1 cellular context compared by ENCODE assay signal in genomic region chr3:25441234-25441856, GRCh38.
TF ChIP-seq lines count a peak whose summit lies in the region.

No MANE protein-coding gene starts in this region.

TF ChIP-seq in SK-N-SH, 30 proteins besides CTCF, POLR2A, EP300 and RAD21 (continued from another document):
- TF ChIP-seq ZBTB33 (IDR thresholded peaks at IDR 0.05; ENCODE audit: borderline replicate concordance, low read depth) (no peak), NRF1 (IDR thresholded peaks at IDR 0.05; ENCODE audit: low read depth, low read length) (no peak), TCF12 (IDR thresholded peaks at IDR 0.05) (no peak), TEAD4 (IDR thresholded peaks at IDR 0.05; ENCODE audit: borderline replicate concordance, insufficient read depth) (no peak), FOSL2 (IDR thresholded peaks at IDR 0.05; ENCODE audit: borderline replicate concordance, low read depth) (no peak), MXI1 (IDR thresholded peaks at IDR 0.05; ENCODE audit: low read depth, low read length) (no peak), PBX3 (IDR thresholded peaks at IDR 0.05) (no peak), MAX (IDR thresholded peaks at IDR 0.05; ENCODE audit: low read depth) (no peak), NFIC (IDR thresholded peaks at IDR 0.05; ENCODE audit: borderline replicate concordance) (no peak), POLR2AphosphoS5 (IDR thresholded peaks at IDR 0.05; ENCODE audit: low read depth, low read length) (no peak), USF2 (IDR thresholded peaks at IDR 0.05; ENCODE audit: borderline replicate concordance, low read depth, low read length) (no peak), RFX5 (IDR thresholded peaks at IDR 0.05; ENCODE audit: low read length) (no peak)
